ENCODE assay signal across 8 cellular contexts in genomic region chr22:16824718-16825687, GRCh38. TPM values are rescaled to one million over a fixed set of nuclear protein-coding genes. Genes with fewer than 3 reads are reported as not detected.
DNase-seq lines count a peak whose midpoint lies in the region; ATAC-seq and TF ChIP-seq lines count a peak whose summit lies in the region.

XKR3 (minus strand) TSS chr22:16825411; CDS start chr22:16808073, 17,338 bp downstream.

- TF ChIP-seq CTCF in left lung (IDR thresholded peaks at IDR 0.05): no peak

- ATAC-seq in HG02798 (IDR thresholded peaks at IDR 0.05; ENCODE audit: poor library complexity, unreplicated experiment) (peak; percentile 46), left lung (peak; percentile 74), HG03571 (IDR thresholded peaks at IDR 0.05; ENCODE audit: unreplicated experiment) (no peak), HG03439 (IDR thresholded peaks at IDR 0.05; ENCODE audit: unreplicated experiment) (no peak)

- peak within 1 kb of the TSS in 1 of 2 donors; percentile 5 for H3K4me3 ChIP-seq in left lung

- peak; percentile 44 for DNase-seq in Caki2 (ENCODE audit: low read depth)
- peak; percentile 24 for DNase-seq in SIG-M5 (lab: John Stamatoyannopoulos, UW)
- DNase-seq in left lung: no peak
- no peak for DNase-seq in germinal center (ENCODE audit: low spot score)
- no peak for DNase-seq in NCI-H526 treated with DMSO at 0.1 percent for 48 hours (lab: John Stamatoyannopoulos, UW)

- intact Hi-C loops in left lung (cut with DNase I): no loop called here

- in situ Hi-C loops in Caki2 (cut with HindIII; ENCODE audit: low pct_unique_long_range_greater_than_20kb, low sequenced_read_pairs): no loop called here

- peaks cover 0 to 7% of the 10 kb centered on the region in 2 donors for H3K4me1 ChIP-seq in left lung

- H3K9me3 ChIP-seq in left lung: no peaks in the 10 kb centered on the region

- peak within 1 kb of the TSS in 1 of 2 donors; percentile 48 for H3K27ac ChIP-seq in left lung

- H3K27me3 ChIP-seq in left lung: no peaks in the 10 kb centered on the region

- H3K36me3 ChIP-seq in left lung: no peaks in the 10 kb centered on the region

RNA-seq across cellular contexts. Expression of gene XKR3, which starts in this region (rescaled TPM):
- total RNA-seq in Caki2 (2014; rRNA removed; shearing (Covaris generic); ENCODE audit: low replicate concordance): not detected in 2 replicates
- total RNA-seq in left lung: under 1 TPM; 0.15 to 0.31 TPM

Comparison
In these comparisons a context has a peak if more than half of its experiments do, and no peak if none do; other contexts are left out.
1. Peak in DNase-seq in Caki2; RNA of the gene not detected or under 1 TPM.
2. Peak in ATAC-seq in left lung; RNA of the gene not detected or under 1 TPM.